ENCODE assay signal across 1 cellular context in the genomic region with DNA sequence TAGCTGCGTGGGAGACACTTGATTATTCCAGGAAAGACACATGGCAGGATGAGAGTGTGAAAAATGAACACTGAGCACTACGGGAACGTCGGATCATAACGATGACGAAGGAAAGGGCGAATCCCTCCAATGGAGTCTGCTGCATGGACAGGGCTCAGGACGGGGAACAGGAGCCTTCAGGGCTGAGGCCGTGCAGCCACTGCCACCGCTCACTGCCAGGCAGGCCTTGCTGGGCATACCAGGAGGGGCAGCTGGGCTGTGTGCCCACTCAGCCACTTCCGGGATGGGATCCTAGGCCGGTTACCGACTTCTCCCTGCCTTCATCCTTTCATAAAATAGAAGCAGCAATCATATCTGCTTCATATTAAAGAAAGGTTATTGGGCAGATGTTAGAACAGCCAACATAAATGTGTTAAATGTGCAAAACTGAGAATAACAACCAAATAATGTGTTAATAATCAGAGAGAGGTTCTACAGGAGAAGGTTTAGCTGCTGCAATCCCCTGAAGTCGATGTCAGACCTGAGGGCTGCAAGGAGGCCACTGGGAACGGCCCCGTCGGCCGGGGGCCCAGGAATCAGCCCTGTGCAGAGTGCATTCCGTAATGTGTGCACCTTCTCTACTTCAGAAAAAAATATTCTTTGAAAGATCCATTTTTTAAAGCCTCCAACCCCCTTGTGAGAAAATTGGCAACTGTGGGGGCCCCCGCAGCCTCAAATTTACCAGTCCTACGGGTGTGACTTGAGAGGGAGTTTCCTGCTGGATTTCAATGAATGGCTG.
TF ChIP-seq lines count a peak whose summit lies in the region.

No MANE protein-coding gene starts in this region.

TF ChIP-seq in GM12878, 131 proteins besides CTCF, POLR2A, EP300 and RAD21:
- TF ChIP-seq CREM (IDR thresholded peaks at IDR 0.05; ENCODE audit: low read depth) (no peak), CREB1 (IDR thresholded peaks at IDR 0.05; ENCODE audit: low read depth) (no peak), SREBF2 (IDR thresholded peaks at IDR 0.05; ENCODE audit: low read length) (no peak), CHD2 (IDR thresholded peaks at IDR 0.05; ENCODE audit: borderline replicate concordance, low read depth, low read length) (no peak), NR2F1 (conservative IDR thresholded peaks at IDR 0.05) (no peak), ATF7 (IDR thresholded peaks at IDR 0.05; ENCODE audit: low read depth) (no peak), NFYA (IDR thresholded peaks at IDR 0.05; ENCODE audit: borderline replicate concordance, low read depth, low read length) (no peak), TCF3 (IDR thresholded peaks at IDR 0.05; ENCODE audit: borderline replicate concordance, insufficient read depth, low read depth, low read length) (no peak), TCF12 (IDR thresholded peaks at IDR 0.05; ENCODE audit: low read depth, low read length) (no peak), BACH1 (IDR thresholded peaks at IDR 0.05; ENCODE audit: borderline replicate concordance) (no peak), TAF1 (IDR thresholded peaks at IDR 0.05; ENCODE audit: borderline replicate concordance, low read depth, low read length) (no peak), PML (IDR thresholded peaks at IDR 0.05; ENCODE audit: low read length) (no peak), DPF2 (IDR thresholded peaks at IDR 0.05) (no peak), YY1 (IDR thresholded peaks at IDR 0.05; ENCODE audit: low read depth, low read length) (no peak), SP1 (IDR thresholded peaks at IDR 0.05; ENCODE audit: low read depth, low read length) (no peak), MXI1 (IDR thresholded peaks at IDR 0.05; ENCODE audit: low read depth, low read length) (no peak), MTA2 (IDR thresholded peaks at IDR 0.05; ENCODE audit: low read depth) (no peak), RAD51 (IDR thresholded peaks at IDR 0.05) (no peak)
- TF ChIP-seq, protein P1, sequence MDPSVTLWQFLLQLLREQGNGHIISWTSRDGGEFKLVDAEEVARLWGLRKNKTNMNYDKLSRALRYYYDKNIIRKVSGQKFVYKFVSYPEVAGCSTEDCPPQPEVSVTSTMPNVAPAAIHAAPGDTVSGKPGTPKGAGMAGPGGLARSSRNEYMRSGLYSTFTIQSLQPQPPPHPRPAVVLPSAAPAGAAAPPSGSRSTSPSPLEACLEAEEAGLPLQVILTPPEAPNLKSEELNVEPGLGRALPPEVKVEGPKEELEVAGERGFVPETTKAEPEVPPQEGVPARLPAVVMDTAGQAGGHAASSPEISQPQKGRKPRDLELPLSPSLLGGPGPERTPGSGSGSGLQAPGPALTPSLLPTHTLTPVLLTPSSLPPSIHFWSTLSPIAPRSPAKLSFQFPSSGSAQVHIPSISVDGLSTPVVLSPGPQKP (IDR thresholded peaks at IDR 0.05; ENCODE audit: low read depth, low read length) = no peak
- TF ChIP-seq, protein P2, sequence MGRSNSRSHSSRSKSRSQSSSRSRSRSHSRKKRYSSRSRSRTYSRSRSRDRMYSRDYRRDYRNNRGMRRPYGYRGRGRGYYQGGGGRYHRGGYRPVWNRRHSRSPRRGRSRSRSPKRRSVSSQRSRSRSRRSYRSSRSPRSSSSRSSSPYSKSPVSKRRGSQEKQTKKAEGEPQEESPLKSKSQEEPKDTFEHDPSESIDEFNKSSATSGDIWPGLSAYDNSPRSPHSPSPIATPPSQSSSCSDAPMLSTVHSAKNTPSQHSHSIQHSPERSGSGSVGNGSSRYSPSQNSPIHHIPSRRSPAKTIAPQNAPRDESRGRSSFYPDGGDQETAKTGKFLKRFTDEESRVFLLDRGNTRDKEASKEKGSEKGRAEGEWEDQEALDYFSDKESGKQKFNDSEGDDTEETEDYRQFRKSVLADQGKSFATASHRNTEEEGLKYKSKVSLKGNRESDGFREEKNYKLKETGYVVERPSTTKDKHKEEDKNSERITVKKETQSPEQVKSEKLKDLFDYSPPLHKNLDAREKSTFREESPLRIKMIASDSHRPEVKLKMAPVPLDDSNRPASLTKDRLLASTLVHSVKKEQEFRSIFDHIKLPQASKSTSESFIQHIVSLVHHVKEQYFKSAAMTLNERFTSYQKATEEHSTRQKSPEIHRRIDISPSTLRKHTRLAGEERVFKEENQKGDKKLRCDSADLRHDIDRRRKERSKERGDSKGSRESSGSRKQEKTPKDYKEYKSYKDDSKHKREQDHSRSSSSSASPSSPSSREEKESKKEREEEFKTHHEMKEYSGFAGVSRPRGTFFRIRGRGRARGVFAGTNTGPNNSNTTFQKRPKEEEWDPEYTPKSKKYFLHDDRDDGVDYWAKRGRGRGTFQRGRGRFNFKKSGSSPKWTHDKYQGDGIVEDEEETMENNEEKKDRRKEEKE (IDR thresholded peaks at IDR 0.05) = no peak
TF ChIP-seq in GM12878: peak in this region for 0.
